20 cellular contexts compared by ENCODE assay signal in the genomic region with DNA sequence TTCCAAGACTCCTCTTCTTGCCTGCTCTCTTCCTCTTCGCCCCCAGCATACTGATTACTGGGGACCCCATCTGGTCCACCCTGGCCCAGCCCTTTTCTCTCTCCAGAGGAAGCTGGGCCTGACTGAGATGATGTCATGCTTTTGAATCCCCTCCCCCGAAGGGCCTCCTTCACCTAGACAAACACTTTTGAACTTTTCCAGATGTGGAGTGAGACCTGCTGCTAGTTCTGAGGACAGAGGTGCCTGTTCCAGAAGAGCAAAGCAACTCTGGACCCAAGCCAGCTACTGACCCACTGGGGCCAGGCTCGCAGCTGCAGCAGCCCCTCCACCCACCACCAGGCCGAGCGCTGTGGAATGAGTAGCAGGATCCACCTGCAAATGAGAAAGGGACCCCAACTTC. TPM values are rescaled to one million over a fixed set of nuclear protein-coding genes. Genes with fewer than 3 reads are reported as not detected.
A peak's percentile ranks its signal among the peaks of the same experiment; 100 is the strongest.
DNase-seq lines count a peak whose midpoint lies in the region; ATAC-seq and TF ChIP-seq lines count a peak whose summit lies in the region.
"Had no signal": no experiment of that assay in that cellular context is flagged by ENCODE, and none has a peak within 500 bp of the region (broad histone marks: within the 10 kb centered on the region; RNA-seq: fewer than 3 reads in every experiment).

No MANE protein-coding gene starts in this region.

- no peak for TF ChIP-seq POLR2A in uterus (IDR thresholded peaks at IDR 0.05)

- H3K36me3 ChIP-seq in muscle layer of colon (ENCODE audit: insufficient read depth, low read length) (no peaks in the 10 kb centered on the region), uterus (no peaks in the 10 kb centered on the region)
- H3K36me3 ChIP-seq: SJCRH30 had no signal

- H3K9ac ChIP-seq in muscle layer of colon (ENCODE audit: low read length), result no peak overlapping the region

- H3K9me3 ChIP-seq in muscle layer of colon (ENCODE audit: low read length) (no peaks in the 10 kb centered on the region), uterus (no peaks in the 10 kb centered on the region)
- H3K9me3 ChIP-seq: SJCRH30 had no signal

- DNase-seq in OCI-M1 (lab: John Stamatoyannopoulos, UW) (peak; percentile 50), Right ventricle myocardium superior (no peak), uterus (no peak), HCEC 1CT (no peak), DMS79 (lab: John Stamatoyannopoulos, UW) (no peak)
- DNase-seq: ACHN, AML-193, DMS153, EL, H7, MV-4-11, NCI-H1417 treated with DMSO at 0.1 percent for 48 hours, NCI-H1930, NCI-H2171, NCI-H446 treated with DMSO at 0.1 percent for 48 hours, RPMI8226, SJCRH30 had no signal

- TF ChIP-seq CTCF in uterus (IDR thresholded peaks at IDR 0.05), result no peak

- no peak overlapping the region for H3K4me3 ChIP-seq in muscle layer of colon (ENCODE audit: low read depth in 1 of 2, low read length in 2 of 2)
- H3K4me3 ChIP-seq in uterus, result no peak overlapping the region
- H3K4me3 ChIP-seq: SJCRH30 had no signal

- ATAC-seq in Right ventricle myocardium superior (ENCODE audit: poor library complexity), result peak; percentile 36
- ATAC-seq in GM18520 (IDR thresholded peaks at IDR 0.05; ENCODE audit: unreplicated experiment), result no peak

- intact Hi-C loops in Right ventricle myocardium superior (cut with DNase I) (no loop called here), uterus (cut with DNase I; ENCODE audit: low total_unique reads) (no loop called here)

- no peaks in the 10 kb centered on the region for H3K27me3 ChIP-seq in muscle layer of colon (ENCODE audit: control insufficient read depth in 1 of 2, insufficient read depth in 2 of 2, low read length in 2 of 2)
- no peaks in the 10 kb centered on the region for H3K27me3 ChIP-seq in uterus
- H3K27me3 ChIP-seq: SJCRH30 had no signal

- H3K4me1 ChIP-seq in muscle layer of colon (ENCODE audit: insufficient read depth, low read length), result peaks cover 13% of the 10 kb centered on the region
- H3K4me1 ChIP-seq in uterus, result no peaks in the 10 kb centered on the region
- H3K4me1 ChIP-seq: SJCRH30 had no signal

- H3K27ac ChIP-seq in muscle layer of colon (ENCODE audit: low read depth, low read length) (peak overlapping the region; percentile 30), uterus (peak overlapping the region; percentile 60 to 63)
- H3K27ac ChIP-seq: SJCRH30 had no signal

RNA-seq across cellular contexts. Expression of a gene that starts 8.4 kb away (rescaled TPM):
- total RNA-seq in Right ventricle myocardium superior (72.5 TPM), uterus (100 to 1,000 TPM in 2 of 4 donors, 10 to 100 TPM in 2; 39.2 to 135 (median 81.2) TPM)
- total RNA-seq: H7, HT1080 had no signal
